Comparison of ENCODE assay signal across 1 cellular context in the genomic region with DNA sequence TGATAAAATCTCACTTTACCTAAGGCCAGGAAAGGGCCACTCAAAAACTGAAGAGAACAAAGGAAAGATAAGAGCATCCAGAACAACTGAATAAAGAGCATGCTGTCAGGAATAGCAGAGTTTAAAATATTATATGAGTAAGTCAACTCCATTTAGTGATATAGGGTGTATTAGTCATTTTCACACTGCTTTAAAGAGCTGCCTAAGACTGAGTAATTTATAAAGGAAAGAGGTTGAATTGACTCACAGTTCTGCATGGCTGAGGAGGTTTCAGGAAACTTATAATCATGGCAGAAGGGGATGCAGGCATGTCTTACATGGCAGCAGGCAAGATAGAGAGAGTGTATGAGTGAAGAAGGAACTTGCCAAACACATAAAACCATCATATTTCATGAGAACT.
TF ChIP-seq lines count a peak whose summit lies in the region.

No MANE protein-coding gene starts in this region.

TF ChIP-seq in SK-N-SH treated with all-trans-retinoic acid at 6 μM for 48 hours, 23 proteins besides CTCF, POLR2A, EP300 and RAD21 (continued from another document):
- no peak for TF ChIP-seq ZNF8 (CRISPR knock-in tag; IDR thresholded peaks at IDR 0.05)
- TF ChIP-seq OSR1 (CRISPR knock-in tag; IDR thresholded peaks at IDR 0.05), result no peak
- TF ChIP-seq ZNF70 (CRISPR knock-in tag; IDR thresholded peaks at IDR 0.05), result no peak
- TF ChIP-seq ISL1 (CRISPR knock-in tag; IDR thresholded peaks at IDR 0.05), result no peak
- TF ChIP-seq, protein P1, sequence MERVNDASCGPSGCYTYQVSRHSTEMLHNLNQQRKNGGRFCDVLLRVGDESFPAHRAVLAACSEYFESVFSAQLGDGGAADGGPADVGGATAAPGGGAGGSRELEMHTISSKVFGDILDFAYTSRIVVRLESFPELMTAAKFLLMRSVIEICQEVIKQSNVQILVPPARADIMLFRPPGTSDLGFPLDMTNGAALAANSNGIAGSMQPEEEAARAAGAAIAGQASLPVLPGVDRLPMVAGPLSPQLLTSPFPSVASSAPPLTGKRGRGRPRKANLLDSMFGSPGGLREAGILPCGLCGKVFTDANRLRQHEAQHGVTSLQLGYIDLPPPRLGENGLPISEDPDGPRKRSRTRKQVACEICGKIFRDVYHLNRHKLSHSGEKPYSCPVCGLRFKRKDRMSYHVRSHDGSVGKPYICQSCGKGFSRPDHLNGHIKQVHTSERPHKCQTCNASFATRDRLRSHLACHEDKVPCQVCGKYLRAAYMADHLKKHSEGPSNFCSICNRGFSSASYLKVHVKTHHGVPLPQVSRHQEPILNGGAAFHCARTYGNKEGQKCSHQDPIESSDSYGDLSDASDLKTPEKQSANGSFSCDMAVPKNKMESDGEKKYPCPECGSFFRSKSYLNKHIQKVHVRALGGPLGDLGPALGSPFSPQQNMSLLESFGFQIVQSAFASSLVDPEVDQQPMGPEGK (CRISPR knock-in tag; IDR thresholded peaks at IDR 0.05; ENCODE audit: borderline replicate concordance), result no peak
- TF ChIP-seq, protein P2, sequence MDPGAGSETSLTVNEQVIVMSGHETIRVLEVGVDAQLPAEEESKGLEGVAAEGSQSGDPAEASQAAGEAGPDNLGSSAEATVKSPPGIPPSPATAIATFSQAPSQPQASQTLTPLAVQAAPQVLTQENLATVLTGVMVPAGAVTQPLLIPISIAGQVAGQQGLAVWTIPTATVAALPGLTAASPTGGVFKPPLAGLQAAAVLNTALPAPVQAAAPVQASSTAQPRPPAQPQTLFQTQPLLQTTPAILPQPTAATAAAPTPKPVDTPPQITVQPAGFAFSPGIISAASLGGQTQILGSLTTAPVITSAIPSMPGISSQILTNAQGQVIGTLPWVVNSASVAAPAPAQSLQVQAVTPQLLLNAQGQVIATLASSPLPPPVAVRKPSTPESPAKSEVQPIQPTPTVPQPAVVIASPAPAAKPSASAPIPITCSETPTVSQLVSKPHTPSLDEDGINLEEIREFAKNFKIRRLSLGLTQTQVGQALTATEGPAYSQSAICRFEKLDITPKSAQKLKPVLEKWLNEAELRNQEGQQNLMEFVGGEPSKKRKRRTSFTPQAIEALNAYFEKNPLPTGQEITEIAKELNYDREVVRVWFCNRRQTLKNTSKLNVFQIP (CRISPR knock-in tag; IDR thresholded peaks at IDR 0.05; ENCODE audit: borderline replicate concordance, low read depth), result no peak
- TF ChIP-seq PPARA (CRISPR knock-in tag; IDR thresholded peaks at IDR 0.05; ENCODE audit: borderline replicate concordance), result no peak
- TF ChIP-seq RARB (CRISPR knock-in tag; IDR thresholded peaks at IDR 0.05), result no peak
